In genomic region chr16:14527411-14528044, GRCh38 we compare ENCODE assay signal across 12 cellular contexts.
DNase-seq lines count a peak whose midpoint lies in the region; ATAC-seq and TF ChIP-seq lines count a peak whose summit lies in the region.
"Had no signal": no experiment of that assay in that cellular context is flagged by ENCODE, and none has a peak within 500 bp of the region (broad histone marks: within the 10 kb centered on the region; RNA-seq: fewer than 3 reads in every experiment).

No MANE protein-coding gene starts in this region.

- intact Hi-C loops in uterus (cut with DNase I; ENCODE audit: low total_unique reads): no loop called here
- intact Hi-C loops in activated CD4-positive, alpha-beta T cell treated with anti-CD3 and anti-CD28 coated beads, Interleukin-2, amount 10 ng/mL, durations not matched to agents 24 days and 14 days (cut with micrococcal nuclease): loop anchor here (2.0 kb wide), 1 partner anchor 603 kb away; no protein-coding TSS in a partner anchor

- peak overlapping the region; percentile 50 to 56 for H3K27ac ChIP-seq in uterus
- H3K27ac ChIP-seq: SK-N-MC had no signal

- no peaks in the 10 kb centered on the region for H3K4me1 ChIP-seq in uterus

- ATAC-seq in activated naive CD8-positive, alpha-beta T cell treated with anti-CD3 and anti-CD28 coated beads, Interleukin-2, amount 50 U/mL, for 24 hours: no peak
- ATAC-seq in HG02759 (IDR thresholded peaks at IDR 0.05; ENCODE audit: unreplicated experiment): no peak

- no peaks in the 10 kb centered on the region for H3K27me3 ChIP-seq in uterus

- H3K4me1 Mint-ChIP-seq in activated naive CD8-positive, alpha-beta T cell (ENCODE audit: low read depth): peaks cover 5% of the 10 kb centered on the region
- peaks cover 2% of the 10 kb centered on the region for H3K4me1 Mint-ChIP-seq in activated naive CD8-positive, alpha-beta T cell treated with anti-CD3 and anti-CD28 coated beads, Interleukin-2, amount 50 U/mL, for 24 hours
- peaks cover 5% of the 10 kb centered on the region for H3K4me1 Mint-ChIP-seq in activated CD4-positive, alpha-beta T cell treated with anti-CD3 and anti-CD28 coated beads, Interleukin-2, amount 10 ng/mL, durations not matched to agents 24 days and 14 days

- peak overlapping the region; percentile 7 for H3K27ac Mint-ChIP-seq in activated naive CD8-positive, alpha-beta T cell
- no peak overlapping the region for H3K27ac Mint-ChIP-seq in activated naive CD8-positive, alpha-beta T cell treated with anti-CD3 and anti-CD28 coated beads, Interleukin-2, amount 50 U/mL, for 24 hours
- H3K27ac Mint-ChIP-seq in activated CD4-positive, alpha-beta T cell treated with anti-CD3 and anti-CD28 coated beads, Interleukin-2, amount 10 ng/mL, durations not matched to agents 24 days and 14 days: no peak overlapping the region
- H3K27ac Mint-ChIP-seq: activated CD4-positive, alpha-beta T cell treated with anti-CD3 and anti-CD28 coated beads, Interleukin-2, amount 10 ng/mL, durations not matched to agents 7 days and 5 days; activated naive CD8-positive, alpha-beta T cell treated with anti-CD3 and anti-CD28 coated beads, Interleukin-2, amount 10 ng/mL, durations not matched to agents 7 days and 5 days had no signal

- H3K4me3 ChIP-seq in uterus: no peak overlapping the region
- H3K4me3 ChIP-seq: SK-N-MC had no signal

- H3K9me3 Mint-ChIP-seq in activated naive CD8-positive, alpha-beta T cell (ENCODE audit: low read depth): no peaks in the 10 kb centered on the region
- no peaks in the 10 kb centered on the region for H3K9me3 Mint-ChIP-seq in activated naive CD8-positive, alpha-beta T cell treated with anti-CD3 and anti-CD28 coated beads, Interleukin-2, amount 50 U/mL, for 24 hours
- no peaks in the 10 kb centered on the region for H3K9me3 Mint-ChIP-seq in activated CD4-positive, alpha-beta T cell treated with anti-CD3 and anti-CD28 coated beads, Interleukin-2, amount 10 ng/mL, durations not matched to agents 24 days and 14 days
- H3K9me3 Mint-ChIP-seq: activated CD4-positive, alpha-beta T cell treated with anti-CD3 and anti-CD28 coated beads, Interleukin-2, amount 10 ng/mL, durations not matched to agents 7 days and 5 days; activated naive CD8-positive, alpha-beta T cell treated with anti-CD3 and anti-CD28 coated beads, Interleukin-2, amount 10 ng/mL, durations not matched to agents 7 days and 5 days had no signal

- TF ChIP-seq POLR2A in uterus (IDR thresholded peaks at IDR 0.05): no peak

- H3K27me3 Mint-ChIP-seq in activated naive CD8-positive, alpha-beta T cell: no peaks in the 10 kb centered on the region
- no peaks in the 10 kb centered on the region for H3K27me3 Mint-ChIP-seq in activated naive CD8-positive, alpha-beta T cell treated with anti-CD3 and anti-CD28 coated beads, Interleukin-2, amount 50 U/mL, for 24 hours
- H3K27me3 Mint-ChIP-seq in activated CD4-positive, alpha-beta T cell treated with anti-CD3 and anti-CD28 coated beads, Interleukin-2, amount 10 ng/mL, durations not matched to agents 24 days and 14 days: no peaks in the 10 kb centered on the region
- H3K27me3 Mint-ChIP-seq: activated CD4-positive, alpha-beta T cell treated with anti-CD3 and anti-CD28 coated beads, Interleukin-2, amount 10 ng/mL, durations not matched to agents 7 days and 5 days; activated naive CD8-positive, alpha-beta T cell treated with anti-CD3 and anti-CD28 coated beads, Interleukin-2, amount 10 ng/mL, durations not matched to agents 7 days and 5 days had no signal

- no peak overlapping the region for H3K4me3 Mint-ChIP-seq in activated naive CD8-positive, alpha-beta T cell
- no peak overlapping the region for H3K4me3 Mint-ChIP-seq in activated naive CD8-positive, alpha-beta T cell treated with anti-CD3 and anti-CD28 coated beads, Interleukin-2, amount 50 U/mL, for 24 hours
- H3K4me3 Mint-ChIP-seq in activated CD4-positive, alpha-beta T cell treated with anti-CD3 and anti-CD28 coated beads, Interleukin-2, amount 10 ng/mL, durations not matched to agents 24 days and 14 days: no peak overlapping the region
- H3K4me3 Mint-ChIP-seq: activated CD4-positive, alpha-beta T cell treated with anti-CD3 and anti-CD28 coated beads, Interleukin-2, amount 10 ng/mL, durations not matched to agents 7 days and 5 days; activated naive CD8-positive, alpha-beta T cell treated with anti-CD3 and anti-CD28 coated beads, Interleukin-2, amount 10 ng/mL, durations not matched to agents 7 days and 5 days had no signal

- no peaks in the 10 kb centered on the region for H3K9me3 ChIP-seq in uterus

- no peak for DNase-seq in activated naive CD8-positive, alpha-beta T cell treated with anti-CD3 and anti-CD28 coated beads, Interleukin-2, amount 50 U/mL, for 24 hours
- DNase-seq in fibroblast of gingiva (ENCODE audit: low read depth): peak; percentile 94
- peak; percentile 27 for DNase-seq in mucosa of gallbladder (ENCODE audit: low spot score)
- DNase-seq in uterus: peak; percentile 58 to 61
- no peak for DNase-seq in stimulated activated CD4-positive, alpha-beta T cell treated with anti-CD3 and anti-CD28 coated beads, Interleukin-4, amount 100 ng/mL, for 1 hour
- no peak for DNase-seq in activated CD4-positive, alpha-beta T cell treated with anti-CD3 and anti-CD28 coated beads, Interleukin-2, amount 10 ng/mL, durations not matched to agents 24 days and 14 days
- DNase-seq: activated CD4-positive, alpha-beta T cell treated with anti-CD3 and anti-CD28 coated beads, Interleukin-2, amount 10 ng/mL, durations not matched to agents 7 days and 5 days; activated naive CD8-positive, alpha-beta T cell treated with anti-CD3 and anti-CD28 coated beads, Interleukin-2, amount 10 ng/mL, durations not matched to agents 7 days and 5 days; NCI-H226 had no signal

- no peak for TF ChIP-seq CTCF in uterus (IDR thresholded peaks at IDR 0.05)

- H3K36me3 ChIP-seq in uterus: no peaks in the 10 kb centered on the region

- peaks cover 2% of the 10 kb centered on the region for H3K36me3 Mint-ChIP-seq in activated naive CD8-positive, alpha-beta T cell
- H3K36me3 Mint-ChIP-seq in activated naive CD8-positive, alpha-beta T cell treated with anti-CD3 and anti-CD28 coated beads, Interleukin-2, amount 50 U/mL, for 24 hours (ENCODE audit: low read depth): peaks cover 9% of the 10 kb centered on the region
- no peaks in the 10 kb centered on the region for H3K36me3 Mint-ChIP-seq in activated CD4-positive, alpha-beta T cell treated with anti-CD3 and anti-CD28 coated beads, Interleukin-2, amount 10 ng/mL, durations not matched to agents 24 days and 14 days (ENCODE audit: low read depth)
- H3K36me3 Mint-ChIP-seq: activated naive CD8-positive, alpha-beta T cell treated with anti-CD3 and anti-CD28 coated beads, Interleukin-2, amount 10 ng/mL, durations not matched to agents 7 days and 5 days had no signal

Comparison
In these comparisons a context has a peak if more than half of its experiments do, and no peak if none do; other contexts are left out.
1. DNase-seq: peak in fibroblast of gingiva (single experiment), mucosa of gallbladder (single experiment) and uterus (2 of 2); none in activated naive CD8-positive, alpha-beta T cell treated with anti-CD3 and anti-CD28 coated beads, Interleukin-2, amount 50 U/mL, for 24 hours (single experiment), stimulated activated CD4-positive, alpha-beta T cell treated with anti-CD3 and anti-CD28 coated beads, Interleukin-4, amount 100 ng/mL, for 1 hour (single experiment) and activated CD4-positive, alpha-beta T cell treated with anti-CD3 and anti-CD28 coated beads, Interleukin-2, amount 10 ng/mL, durations not matched to agents 24 days and 14 days (single experiment).